In the genomic region with DNA sequence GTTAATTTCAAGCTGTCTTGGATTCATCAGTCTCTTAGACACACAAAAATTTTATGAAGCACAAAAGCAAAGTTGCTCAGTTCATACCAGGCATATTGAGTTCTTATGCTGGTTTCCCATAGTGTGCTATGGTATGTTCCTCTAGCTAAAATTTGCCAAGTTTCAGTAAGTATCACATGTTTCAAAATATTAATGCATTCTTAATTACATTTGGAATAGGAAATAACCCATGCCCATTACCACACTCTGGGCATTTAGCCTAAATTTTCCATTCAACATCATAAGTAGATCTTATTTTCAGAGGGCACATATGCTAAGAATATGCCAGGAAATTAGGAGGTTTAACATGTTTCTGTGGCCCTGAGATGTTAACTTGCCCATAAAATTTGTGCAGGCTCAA, we compare ENCODE assay signal across 9 cellular contexts.
"Had no signal": no experiment of that assay in that cellular context is flagged by ENCODE, and none has a peak within 500 bp of the region (broad histone marks: within the 10 kb centered on the region; RNA-seq: fewer than 3 reads in every experiment).

No MANE protein-coding gene starts in this region.

- H3K9me3 ChIP-seq: HAP-1 had no signal

- H3K27ac ChIP-seq: GM23248 had no signal

- DNase-seq: GM23248, GOT3, H7, HFFc6, IMR-90, KG1 had no signal

- H3K4me3 ChIP-seq: GM23248, HAP-1, K562 had no signal

- ATAC-seq: HCT116, K562 had no signal

- H3K36me3 ChIP-seq: HAP-1 had no signal

- H3K4me1 ChIP-seq: HAP-1 had no signal
